ENCODE assay signal across 24 cellular contexts in genomic region chr12:79900951-79901350, GRCh38.
"Had no signal": no experiment of that assay in that cellular context is flagged by ENCODE, and none has a peak within 500 bp of the region (broad histone marks: within the 10 kb centered on the region; RNA-seq: fewer than 3 reads in every experiment).

No MANE protein-coding gene starts in this region.

- DNase-seq: activated B cell treated with CpG ODN at 0.5 μM for 24 hours; activated CD4-positive, alpha-beta memory T cell treated with anti-CD3 and anti-CD28 coated beads for 36 hours; activated CD4-positive, alpha-beta T cell treated with anti-CD3 and anti-CD28 coated beads for 1 hour; activated CD4-positive, alpha-beta T cell treated with anti-CD3 and anti-CD28 coated beads, Interleukin-2, amount 10 ng/mL, durations not matched to agents 24 days and 14 days; activated CD8-positive, alpha-beta memory T cell treated with anti-CD3 and anti-CD28 coated beads for 24 hours; activated effector memory CD4-positive, alpha-beta T cell treated with anti-CD3 and anti-CD28 coated beads, Interleukin-2, amount 50 U/mL, for 16 hours; activated naive CD4-positive, alpha-beta T cell treated with Interleukin-2 at 50 U/mL for 16 hours; activated naive CD8-positive, alpha-beta T cell treated with anti-CD3 and anti-CD28 coated beads, Interleukin-2, amount 50 U/mL, for 24 hours; activated T-cell treated with anti-CD3 and anti-CD28 coated beads, Interleukin-2, amount 50 U/mL, for 4 hours; amygdala; KG1; NCI-H1105; NCI-H1436 treated with DMSO at 0.1 percent for 48 hours; NCI-H187; NCI-H2081; NCI-H446; NCI-H524; Peyer's patch; SHP77; T-helper 2 cell; T1000 had no signal

- H3K27ac ChIP-seq: Peyer's patch, RWPE1 had no signal

- H3K27me3 ChIP-seq: cardiac muscle cell, Peyer's patch had no signal

- H3K36me3 ChIP-seq: cardiac muscle cell, Peyer's patch had no signal

- H3K4me3 ChIP-seq: cardiac muscle cell, Peyer's patch had no signal

- H3K4me1 ChIP-seq: Peyer's patch had no signal

- H3K9me3 ChIP-seq: Peyer's patch had no signal

- ATAC-seq: activated naive CD4-positive, alpha-beta T cell treated with anti-CD3 and anti-CD28 coated beads, Interleukin-2, amount 50 U/mL, for 72 hours; activated naive CD8-positive, alpha-beta T cell treated with anti-CD3 and anti-CD28 coated beads, Interleukin-2, amount 50 U/mL, for 24 hours; activated T-cell treated with anti-CD3 and anti-CD28 coated beads, Interleukin-2, amount 50 U/mL, for 4 hours had no signal
